Comparison of ENCODE assay signal across 20 cellular contexts in genomic region chr15:50758712-50759205, GRCh38. TPM values are rescaled to one million over a fixed set of nuclear protein-coding genes. Genes with fewer than 3 reads are reported as not detected.
A peak's percentile ranks its signal among the peaks of the same experiment; 100 is the strongest.
DNase-seq lines count a peak whose midpoint lies in the region; ATAC-seq and TF ChIP-seq lines count a peak whose summit lies in the region.
"Had no signal": no experiment of that assay in that cellular context is flagged by ENCODE, and none has a peak within 500 bp of the region (broad histone marks: within the 10 kb centered on the region; RNA-seq: fewer than 3 reads in every experiment).

No MANE protein-coding gene starts in this region.

- H3K9me3 ChIP-seq in gastrocnemius medialis, result no peaks in the 10 kb centered on the region
- no peaks in the 10 kb centered on the region for H3K9me3 ChIP-seq in endodermal cell (ENCODE audit: control insufficient read depth, low read length)
- H3K9me3 ChIP-seq: prostate gland, upper lobe of left lung had no signal

- DNase-seq in activated CD4-positive, alpha-beta T cell treated with anti-CD3 and anti-CD28 coated beads, Interleukin-2, amount 10 ng/mL, durations not matched to agents 24 days and 14 days, result no peak
- no peak for DNase-seq in activated CD4-positive, alpha-beta T cell treated with anti-CD3 and anti-CD28 coated beads, Interleukin-2, amount 10 ng/mL, durations not matched to agents 7 days and 5 days
- no peak for DNase-seq in activated naive CD8-positive, alpha-beta T cell treated with anti-CD3 and anti-CD28 coated beads, Interleukin-2, amount 50 U/mL, for 24 hours
- DNase-seq in fibroblast of mammary gland (ENCODE audit: low read depth) (peak; percentile 16), gastrocnemius medialis (no peak), endodermal cell (no peak), UCSD-AML1 (lab: John Stamatoyannopoulos, UW; ENCODE audit: unreplicated experiment) (no peak)
- DNase-seq in activated T-helper 1 cell treated with anti-CD3 and anti-CD28 coated beads, Interleukin-12 subunit alpha, Interleukin-12 subunit beta, Interleukin-2, Interleukin-4 antibody, amounts not matched to agents 30 ng/mL and 10 ng/mL and 1 ng/mL, durations not matched to agents 14 hours and 24 hours and 36 hours (ENCODE audit: low spot score), result no peak
- DNase-seq: 8988T; activated CD4-positive, alpha-beta T cell treated with anti-CD3 and anti-CD28 coated beads, Interleukin-2, amount 50 U/mL, for 4 hours; activated CD8-positive, alpha-beta memory T cell treated with anti-CD3 and anti-CD28 coated beads, Interleukin-2, amount 50 U/mL, for 4 hours; cortex of kidney; NCI-H526 treated with DMSO at 0.1 percent for 48 hours; stimulated activated CD8-positive, alpha-beta memory T cell treated with anti-CD3 and anti-CD28 coated beads, Interleukin-4, amount 100 ng/mL, for 48 hours; upper lobe of left lung had no signal

- H3K27me3 Mint-ChIP-seq in activated CD4-positive, alpha-beta T cell treated with anti-CD3 and anti-CD28 coated beads, Interleukin-2, amount 10 ng/mL, durations not matched to agents 24 days and 14 days, result no peaks in the 10 kb centered on the region
- H3K27me3 Mint-ChIP-seq in activated CD4-positive, alpha-beta T cell treated with anti-CD3 and anti-CD28 coated beads, Interleukin-2, amount 10 ng/mL, durations not matched to agents 7 days and 5 days, result no peaks in the 10 kb centered on the region
- no peaks in the 10 kb centered on the region for H3K27me3 Mint-ChIP-seq in activated naive CD8-positive, alpha-beta T cell treated with anti-CD3 and anti-CD28 coated beads, Interleukin-2, amount 50 U/mL, for 24 hours
- H3K27me3 Mint-ChIP-seq in endodermal cell (ENCODE audit: insufficient read depth), result no peaks in the 10 kb centered on the region
- H3K27me3 Mint-ChIP-seq in activated T-helper 1 cell treated with anti-CD3 and anti-CD28 coated beads, Interleukin-12 subunit alpha, Interleukin-12 subunit beta, Interleukin-2, Interleukin-4 antibody, amounts not matched to agents 30 ng/mL and 10 ng/mL and 1 ng/mL, durations not matched to agents 14 hours and 24 hours and 36 hours (ENCODE audit: insufficient read depth), result no peaks in the 10 kb centered on the region

- ATAC-seq in activated naive CD8-positive, alpha-beta T cell treated with anti-CD3 and anti-CD28 coated beads, Interleukin-2, amount 50 U/mL, for 24 hours, result peak; percentile 40
- ATAC-seq in gastrocnemius medialis, result peak in 1 of 2 donors; percentile 55

- H3K4me1 Mint-ChIP-seq in activated CD4-positive, alpha-beta T cell treated with anti-CD3 and anti-CD28 coated beads, Interleukin-2, amount 10 ng/mL, durations not matched to agents 24 days and 14 days, result peaks cover 34% of the 10 kb centered on the region
- peaks cover 40% of the 10 kb centered on the region for H3K4me1 Mint-ChIP-seq in activated CD4-positive, alpha-beta T cell treated with anti-CD3 and anti-CD28 coated beads, Interleukin-2, amount 10 ng/mL, durations not matched to agents 7 days and 5 days
- H3K4me1 Mint-ChIP-seq in activated naive CD8-positive, alpha-beta T cell treated with anti-CD3 and anti-CD28 coated beads, Interleukin-2, amount 50 U/mL, for 24 hours, result peaks cover 66% of the 10 kb centered on the region
- peaks cover 2% of the 10 kb centered on the region for H3K4me1 Mint-ChIP-seq in endodermal cell
- H3K4me1 Mint-ChIP-seq in activated T-helper 1 cell treated with anti-CD3 and anti-CD28 coated beads, Interleukin-12 subunit alpha, Interleukin-12 subunit beta, Interleukin-2, Interleukin-4 antibody, amounts not matched to agents 30 ng/mL and 10 ng/mL and 1 ng/mL, durations not matched to agents 14 hours and 24 hours and 36 hours (ENCODE audit: low read depth), result peaks cover 51% of the 10 kb centered on the region

- H3K9me3 Mint-ChIP-seq in activated CD4-positive, alpha-beta T cell treated with anti-CD3 and anti-CD28 coated beads, Interleukin-2, amount 10 ng/mL, durations not matched to agents 24 days and 14 days, result no peaks in the 10 kb centered on the region
- no peaks in the 10 kb centered on the region for H3K9me3 Mint-ChIP-seq in activated CD4-positive, alpha-beta T cell treated with anti-CD3 and anti-CD28 coated beads, Interleukin-2, amount 10 ng/mL, durations not matched to agents 7 days and 5 days
- no peaks in the 10 kb centered on the region for H3K9me3 Mint-ChIP-seq in activated naive CD8-positive, alpha-beta T cell treated with anti-CD3 and anti-CD28 coated beads, Interleukin-2, amount 50 U/mL, for 24 hours
- no peaks in the 10 kb centered on the region for H3K9me3 Mint-ChIP-seq in endodermal cell
- no peaks in the 10 kb centered on the region for H3K9me3 Mint-ChIP-seq in activated T-helper 1 cell treated with anti-CD3 and anti-CD28 coated beads, Interleukin-12 subunit alpha, Interleukin-12 subunit beta, Interleukin-2, Interleukin-4 antibody, amounts not matched to agents 30 ng/mL and 10 ng/mL and 1 ng/mL, durations not matched to agents 14 hours and 24 hours and 36 hours

- H3K4me3 Mint-ChIP-seq in activated CD4-positive, alpha-beta T cell treated with anti-CD3 and anti-CD28 coated beads, Interleukin-2, amount 10 ng/mL, durations not matched to agents 24 days and 14 days, result no peak overlapping the region
- H3K4me3 Mint-ChIP-seq in activated CD4-positive, alpha-beta T cell treated with anti-CD3 and anti-CD28 coated beads, Interleukin-2, amount 10 ng/mL, durations not matched to agents 7 days and 5 days, result no peak overlapping the region
- H3K4me3 Mint-ChIP-seq in activated naive CD8-positive, alpha-beta T cell treated with anti-CD3 and anti-CD28 coated beads, Interleukin-2, amount 50 U/mL, for 24 hours, result no peak overlapping the region
- no peak overlapping the region for H3K4me3 Mint-ChIP-seq in endodermal cell
- H3K4me3 Mint-ChIP-seq in activated T-helper 1 cell treated with anti-CD3 and anti-CD28 coated beads, Interleukin-12 subunit alpha, Interleukin-12 subunit beta, Interleukin-2, Interleukin-4 antibody, amounts not matched to agents 30 ng/mL and 10 ng/mL and 1 ng/mL, durations not matched to agents 14 hours and 24 hours and 36 hours, result no peak overlapping the region
- H3K4me3 Mint-ChIP-seq: neural progenitor cell had no signal

- in situ Hi-C loops in gastrocnemius medialis (cut with MboI; ENCODE audit: low sequenced_read_pairs in 4 of 4), result loop anchor here in 1 of 4 donors (5.0 to 10.0 kb wide), 2 partner anchors 74 to 119 kb away; partner anchors contain the start of gene TRPM7

- POLR2A ChIA-PET in activated CD4-positive, alpha-beta T cell treated with anti-CD3 and anti-CD28 coated beads, Interleukin-2, amount 10 ng/mL, durations not matched to agents 7 days and 5 days (lab: Charles Lee), result no interaction called here

- 93% methylated on average over 4 of the region's 4 CpGs; no CpG with 5 or more reads in 1 of the 2 experiments for WGBS in endodermal cell (ENCODE audit: insufficient coverage in 1 of 2, insufficient read length in 1 of 2), 2 experiments

- H3K27ac Mint-ChIP-seq in activated CD4-positive, alpha-beta T cell treated with anti-CD3 and anti-CD28 coated beads, Interleukin-2, amount 10 ng/mL, durations not matched to agents 24 days and 14 days, result peak overlapping the region; percentile 41
- no peak overlapping the region for H3K27ac Mint-ChIP-seq in activated CD4-positive, alpha-beta T cell treated with anti-CD3 and anti-CD28 coated beads, Interleukin-2, amount 10 ng/mL, durations not matched to agents 7 days and 5 days
- H3K27ac Mint-ChIP-seq in activated naive CD8-positive, alpha-beta T cell treated with anti-CD3 and anti-CD28 coated beads, Interleukin-2, amount 50 U/mL, for 24 hours, result no peak overlapping the region
- no peak overlapping the region for H3K27ac Mint-ChIP-seq in endodermal cell
- H3K27ac Mint-ChIP-seq in activated T-helper 1 cell treated with anti-CD3 and anti-CD28 coated beads, Interleukin-12 subunit alpha, Interleukin-12 subunit beta, Interleukin-2, Interleukin-4 antibody, amounts not matched to agents 30 ng/mL and 10 ng/mL and 1 ng/mL, durations not matched to agents 14 hours and 24 hours and 36 hours, result no peak overlapping the region
- H3K27ac Mint-ChIP-seq: neural progenitor cell had no signal

- H3K4me1 ChIP-seq in gastrocnemius medialis (peaks cover 51 to 70% of the 10 kb centered on the region in 2 donors), endodermal cell (ENCODE audit: control insufficient read depth, insufficient read depth, low read length) (no peaks in the 10 kb centered on the region)
- H3K4me1 ChIP-seq: neural progenitor cell, prostate gland had no signal

- peaks cover 28% of the 10 kb centered on the region for H3K36me3 Mint-ChIP-seq in activated CD4-positive, alpha-beta T cell treated with anti-CD3 and anti-CD28 coated beads, Interleukin-2, amount 10 ng/mL, durations not matched to agents 24 days and 14 days (ENCODE audit: low read depth)
- peaks cover 18% of the 10 kb centered on the region for H3K36me3 Mint-ChIP-seq in activated CD4-positive, alpha-beta T cell treated with anti-CD3 and anti-CD28 coated beads, Interleukin-2, amount 10 ng/mL, durations not matched to agents 7 days and 5 days (ENCODE audit: low read depth)
- H3K36me3 Mint-ChIP-seq in activated naive CD8-positive, alpha-beta T cell treated with anti-CD3 and anti-CD28 coated beads, Interleukin-2, amount 50 U/mL, for 24 hours (ENCODE audit: low read depth), result peaks cover 24% of the 10 kb centered on the region
- peaks cover 19% of the 10 kb centered on the region for H3K36me3 Mint-ChIP-seq in endodermal cell (ENCODE audit: low read depth)
- H3K36me3 Mint-ChIP-seq in activated T-helper 1 cell treated with anti-CD3 and anti-CD28 coated beads, Interleukin-12 subunit alpha, Interleukin-12 subunit beta, Interleukin-2, Interleukin-4 antibody, amounts not matched to agents 30 ng/mL and 10 ng/mL and 1 ng/mL, durations not matched to agents 14 hours and 24 hours and 36 hours (ENCODE audit: low read depth), result peaks cover 21% of the 10 kb centered on the region

- H3K27ac ChIP-seq in gastrocnemius medialis, result peak overlapping the region; percentile 60 to 98 (median 94)
- H3K27ac ChIP-seq in endodermal cell (ENCODE audit: low read depth, low read length), result no peak overlapping the region
- H3K27ac ChIP-seq: neural progenitor cell, prostate gland, RWPE1, SK-N-MC, upper lobe of left lung had no signal

- H3K27me3 ChIP-seq in gastrocnemius medialis (no peaks in the 10 kb centered on the region), endodermal cell (ENCODE audit: control insufficient read depth, insufficient read depth, low read length, poor library complexity, severe bottlenecking) (no peaks in the 10 kb centered on the region)
- H3K27me3 ChIP-seq: neural progenitor cell, upper lobe of left lung had no signal

- CTCF ChIA-PET in activated CD4-positive, alpha-beta T cell treated with anti-CD3 and anti-CD28 coated beads, Interleukin-2, amount 10 ng/mL, durations not matched to agents 7 days and 5 days (lab: Charles Lee), result interaction anchor here (1.4 kb wide), 1 partner anchor 16 kb away, joined by 3 read pairs; no protein-coding TSS in a partner anchor

- intact Hi-C loops in activated CD4-positive, alpha-beta T cell treated with anti-CD3 and anti-CD28 coated beads, Interleukin-2, amount 10 ng/mL, durations not matched to agents 24 days and 14 days (cut with micrococcal nuclease), result no loop called here
- intact Hi-C loops in gastrocnemius medialis (cut with DNase I; ENCODE audit: low total_unique reads), result no loop called here
- intact Hi-C loops in activated T-helper 1 cell treated with anti-CD3 and anti-CD28 coated beads, Interleukin-12 subunit alpha, Interleukin-12 subunit beta, Interleukin-2, Interleukin-4 antibody, amounts not matched to agents 30 ng/mL and 10 ng/mL and 1 ng/mL, durations not matched to agents 14 hours and 24 hours and 36 hours (cut with micrococcal nuclease), result no loop called here

- TF ChIP-seq CTCF in fibroblast of mammary gland (conservative IDR thresholded peaks at IDR 0.05; ENCODE audit: control insufficient read depth, insufficient read depth, low read depth, low read length) (no peak), gastrocnemius medialis (IDR thresholded peaks at IDR 0.05 in 4 of 5, conservative IDR thresholded peaks at IDR 0.05 in 1 of 5) (no peak), endodermal cell (conservative IDR thresholded peaks at IDR 0.05) (no peak)

- H3K36me3 ChIP-seq in gastrocnemius medialis (no peaks in the 10 kb centered on the region), endodermal cell (ENCODE audit: control insufficient read depth, insufficient read depth, low read length) (peaks cover 4% of the 10 kb centered on the region)
- H3K36me3 ChIP-seq: neural progenitor cell, prostate gland had no signal

- TF ChIP-seq POLR2A in gastrocnemius medialis (IDR thresholded peaks at IDR 0.05), result no peak

- H3K4me3 ChIP-seq in fibroblast of mammary gland (ENCODE audit: control insufficient read depth, low read depth, low read length), result no peak overlapping the region
- H3K4me3 ChIP-seq in gastrocnemius medialis, result no peak overlapping the region
- H3K4me3 ChIP-seq in endodermal cell (ENCODE audit: low read length), result no peak overlapping the region
- H3K4me3 ChIP-seq: lung, neural progenitor cell, prostate gland, SK-N-MC, upper lobe of left lung had no signal

- no peak overlapping the region for H3K9ac ChIP-seq in endodermal cell (ENCODE audit: extremely low read depth, low read length, poor library complexity, severe bottlenecking)
- H3K9ac ChIP-seq: neural progenitor cell had no signal

RNA-seq across cellular contexts. Expression of gene SPPL2A, which starts 6.7 kb away (rescaled TPM):
- total RNA-seq in activated CD4-positive, alpha-beta T cell treated with anti-CD3 and anti-CD28 coated beads, Interleukin-2, amount 10 ng/mL, durations not matched to agents 24 days and 14 days, result 85.0 and 86.6 TPM in 2 replicates
- total RNA-seq in activated CD4-positive, alpha-beta T cell treated with anti-CD3 and anti-CD28 coated beads, Interleukin-2, amount 10 ng/mL, durations not matched to agents 7 days and 5 days, result 10 to 100 TPM; 80.0 to 85.2 TPM
- total RNA-seq in gastrocnemius medialis (100 to 1,000 TPM; 577 to 774 (median 620) TPM), endodermal cell (10 to 100 TPM; 62.4 to 78.7 TPM)
- 22.5 TPM for polyA plus RNA-seq in endodermal cell (2013, experiment 1 of 2)
- polyA plus RNA-seq in endodermal cell (2013, experiment 2 of 2), result 23.8 TPM
- 100 and 103 TPM in 2 replicates for total RNA-seq in activated T-helper 1 cell treated with anti-CD3 and anti-CD28 coated beads, Interleukin-12 subunit alpha, Interleukin-12 subunit beta, Interleukin-2, Interleukin-4 antibody, amounts not matched to agents 30 ng/mL and 10 ng/mL and 1 ng/mL, durations not matched to agents 14 hours and 24 hours and 36 hours
